Comparison of ENCODE assay signal across 11 cellular contexts in genomic region chr6:147135211-147135672, GRCh38.
DNase-seq lines count a peak whose midpoint lies in the region; ATAC-seq and TF ChIP-seq lines count a peak whose summit lies in the region.
"Had no signal": no experiment of that assay in that cellular context is flagged by ENCODE, and none has a peak within 500 bp of the region (broad histone marks: within the 10 kb centered on the region; RNA-seq: fewer than 3 reads in every experiment).

No MANE protein-coding gene starts in this region.

- TF ChIP-seq POLR2A in erythroblast (IDR thresholded peaks at IDR 0.05; ENCODE audit: low read length), result no peak

- no peak for TF ChIP-seq CTCF in fibroblast of the aortic adventitia (IDR thresholded peaks at IDR 0.05; ENCODE audit: insufficient read depth, low read length)

- no peak overlapping the region for H3K4me3 ChIP-seq in fibroblast of the aortic adventitia (ENCODE audit: low read depth, low read length)

- ATAC-seq in GM21723 (IDR thresholded peaks at IDR 0.05; ENCODE audit: unreplicated experiment) (no peak), HG02678 (IDR thresholded peaks at IDR 0.05; ENCODE audit: unreplicated experiment) (no peak), HG02884 (IDR thresholded peaks at IDR 0.05; ENCODE audit: unreplicated experiment) (no peak)

- DNase-seq in AG08395 (ENCODE audit: low spot score) (peak; percentile 82), H4 (ENCODE audit: low spot score) (peak; percentile 71), RPMI7951 (ENCODE audit: low read depth) (peak; percentile 86), fibroblast of the aortic adventitia (ENCODE audit: low read depth) (peak; percentile 92), erythroblast (lab: John Stamatoyannopoulos, UW) (no peak)
- DNase-seq: activated T-cell treated with anti-CD3 and anti-CD28 coated beads, Interleukin-2, amount 50 U/mL, for 48 hours; head of caudate nucleus; NCI-H446 had no signal

Comparison
In these comparisons a context has a peak if more than half of its experiments do, and no peak if none do; other contexts are left out.
1. DNase-seq: peak in AG08395 (single experiment), H4 (single experiment), RPMI7951 (single experiment) and fibroblast of the aortic adventitia (single experiment); none in erythroblast (0 of 2).